1 cellular context compared by ENCODE assay signal in the genomic region with DNA sequence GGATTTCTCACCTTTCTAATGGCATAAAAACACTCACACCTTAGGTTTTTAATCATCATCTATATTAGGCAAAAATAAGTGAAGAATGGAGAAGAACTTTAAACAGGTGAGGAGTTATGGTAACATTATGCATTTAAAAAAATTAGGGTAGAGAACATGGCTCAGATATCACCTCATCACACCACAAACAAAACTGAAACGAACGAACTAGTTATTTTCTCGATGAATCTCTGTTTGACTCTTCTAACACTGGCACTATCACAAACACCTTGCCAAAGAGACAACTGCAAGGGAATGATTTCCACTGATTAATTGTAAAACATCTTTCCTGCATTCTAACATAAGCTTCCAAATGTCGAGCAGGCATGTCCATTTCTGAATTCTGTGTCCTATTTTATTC.
TF ChIP-seq lines count a peak whose summit lies in the region.

No MANE protein-coding gene starts in this region.

TF ChIP-seq in SK-N-SH treated with all-trans-retinoic acid at 6 μM for 48 hours, 23 proteins besides CTCF, POLR2A, EP300 and RAD21 (continued from another document):
- TF ChIP-seq CREB5 (CRISPR knock-in tag; IDR thresholded peaks at IDR 0.05; ENCODE audit: low read depth) (no peak), GLIS3 (CRISPR knock-in tag; IDR thresholded peaks at IDR 0.05) (no peak)
TF ChIP-seq in SK-N-SH treated with all-trans-retinoic acid at 6 μM for 48 hours: peak in this region for 0.
